ENCODE assay signal across 9 cellular contexts in the genomic region with DNA sequence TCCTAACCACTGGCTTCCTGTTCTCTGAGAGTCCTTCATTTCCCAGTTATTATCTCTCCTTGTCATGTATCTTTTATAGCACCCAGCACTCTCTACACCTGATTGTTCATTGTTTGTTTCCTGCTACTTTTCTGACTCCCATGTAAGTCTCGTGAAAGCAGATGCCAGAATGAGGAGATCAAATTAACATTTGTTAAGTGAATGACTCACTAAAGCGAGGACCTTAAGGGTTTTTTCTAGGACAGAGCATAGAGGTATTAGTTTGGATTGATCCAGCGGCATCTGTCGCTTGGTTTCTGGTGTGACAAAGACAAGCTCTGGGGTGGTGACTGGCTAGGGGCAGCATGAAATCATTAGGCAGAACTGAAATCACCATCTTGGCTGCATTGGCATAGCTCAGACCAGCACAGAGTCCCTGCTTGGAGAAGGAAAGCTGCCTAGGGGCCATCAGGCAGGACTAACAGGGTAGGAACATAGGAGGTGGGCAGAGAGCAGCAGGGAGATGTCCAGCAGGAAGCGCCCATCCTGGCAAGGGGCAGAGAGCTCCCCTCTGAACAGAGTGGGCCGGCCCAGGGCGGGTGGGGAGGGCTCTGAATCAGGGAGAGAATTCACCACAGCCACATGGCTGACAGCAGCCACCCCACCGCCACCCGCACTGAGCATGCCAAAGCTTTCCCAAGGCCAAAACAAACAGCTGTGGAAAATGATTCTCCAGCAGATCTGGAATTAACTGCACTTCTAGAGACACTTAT.
DNase-seq lines count a peak whose midpoint lies in the region; ATAC-seq, FAIRE-seq and TF ChIP-seq lines count a peak whose summit lies in the region.
"Had no signal": no experiment of that assay in that cellular context is flagged by ENCODE, and none has a peak within 500 bp of the region (broad histone marks: within the 10 kb centered on the region; RNA-seq: fewer than 3 reads in every experiment).

No MANE protein-coding gene starts in this region.

- no peak overlapping the region for H3K4me2 ChIP-seq in HepG2 (ENCODE audit: low read depth, low read length)

- no peak for ATAC-seq in CD4-positive, CD25-positive, alpha-beta regulatory T cell (ENCODE audit: low read depth in 2 of 2)
- ATAC-seq in activated naive CD8-positive, alpha-beta T cell treated with anti-CD3 and anti-CD28 coated beads, Interleukin-2, amount 50 U/mL, for 24 hours = peak; percentile 20
- ATAC-seq in HepG2 (peak; percentile 70), HG03457 (IDR thresholded peaks at IDR 0.05; ENCODE audit: unreplicated experiment) (no peak)

- in situ Hi-C loops in HepG2 (cut with HindIII; ENCODE audit: extremely low pct_ligation_motif_present, low pct_unique_long_range_greater_than_20kb) = no loop called here

- FAIRE-seq in HepG2 (lab: Jason Lieb, UNC) = no peak

- H3K9ac ChIP-seq in HepG2 (ENCODE audit: insufficient read depth, low read depth, low read length) = no peak overlapping the region

- no peaks in the 10 kb centered on the region for H3K36me3 ChIP-seq in CD4-positive, CD25-positive, alpha-beta regulatory T cell (ENCODE audit: control insufficient read depth, insufficient read depth, low read length)
- H3K36me3 ChIP-seq in HepG2 (replicated peaks in 1 of 2; ENCODE audit: control insufficient read depth in 1 of 2, insufficient read depth in 2 of 2, low read length in 2 of 2) = no peaks in the 10 kb centered on the region

- WGBS in HepG2 (ENCODE audit: low lambda C conversion rate) = 26% methylated on average over 4 of the region's 9 CpGs

- H3K27me3 Mint-ChIP-seq in CD4-positive, CD25-positive, alpha-beta regulatory T cell = no peaks in the 10 kb centered on the region
- H3K27me3 Mint-ChIP-seq in activated naive CD8-positive, alpha-beta T cell treated with anti-CD3 and anti-CD28 coated beads, Interleukin-2, amount 50 U/mL, for 24 hours = no peaks in the 10 kb centered on the region

- H3K36me3 Mint-ChIP-seq in CD4-positive, CD25-positive, alpha-beta regulatory T cell = no peaks in the 10 kb centered on the region
- no peaks in the 10 kb centered on the region for H3K36me3 Mint-ChIP-seq in activated naive CD8-positive, alpha-beta T cell treated with anti-CD3 and anti-CD28 coated beads, Interleukin-2, amount 50 U/mL, for 24 hours (ENCODE audit: low read depth)

- peak overlapping the region in 2 of 3 donors; percentile 12 to 25 for H3K27ac Mint-ChIP-seq in CD4-positive, CD25-positive, alpha-beta regulatory T cell
- no peak overlapping the region for H3K27ac Mint-ChIP-seq in activated naive CD8-positive, alpha-beta T cell treated with anti-CD3 and anti-CD28 coated beads, Interleukin-2, amount 50 U/mL, for 24 hours

- CTCF ChIA-PET in HepG2 (lab: Yijun Ruan, JAX; ENCODE audit: low intra/inter-chr PET ratio, low total read pairs) = no interaction called here

- no peak for TF ChIP-seq CTCF in NB4 (IDR thresholded peaks at IDR 0.05; ENCODE audit: low read depth, low read length)
- no peak for TF ChIP-seq CTCF in HepG2 (CRISPR knock-in tag; IDR thresholded peaks at IDR 0.05)

- intact Hi-C loops in HepG2 (cut with micrococcal nuclease; ENCODE audit: unreplicated experiment) = no loop called here

- DNase-seq in CD4-positive, CD25-positive, alpha-beta regulatory T cell = no peak
- DNase-seq in NB4 (ENCODE audit: low read depth) (peak; percentile 14), HepG2 (ENCODE audit: low spot score) (no peak), inferior parietal cortex (ENCODE audit: extremely low spot score) (no peak)
- DNase-seq in activated naive CD8-positive, alpha-beta T cell treated with anti-CD3 and anti-CD28 coated beads, Interleukin-2, amount 50 U/mL, for 24 hours = no peak
- DNase-seq in effector CD8-positive, alpha-beta T cell (lab: John Stamatoyannopoulos, UW) = no peak
- DNase-seq in activated naive CD4-positive, alpha-beta T cell (lab: John Stamatoyannopoulos, UW) = no peak

- H3K9me3 Mint-ChIP-seq in CD4-positive, CD25-positive, alpha-beta regulatory T cell = peaks cover 0 to 1% (median 0%) of the 10 kb centered on the region in 7 donors
- H3K9me3 Mint-ChIP-seq in activated naive CD8-positive, alpha-beta T cell treated with anti-CD3 and anti-CD28 coated beads, Interleukin-2, amount 50 U/mL, for 24 hours = no peaks in the 10 kb centered on the region

- TF ChIP-seq RAD21 in HepG2 (CRISPR knock-in tag; IDR thresholded peaks at IDR 0.05) = no peak

- TF ChIP-seq POLR2A in NB4 (IDR thresholded peaks at IDR 0.05; ENCODE audit: extremely low read depth, insufficient read length) = no peak
- no peak for TF ChIP-seq POLR2A in HepG2 (IDR thresholded peaks at IDR 0.05; ENCODE audit: insufficient read depth in 1 of 2, low read depth in 2 of 2, low read length in 2 of 2)

- H3K4me1 Mint-ChIP-seq in CD4-positive, CD25-positive, alpha-beta regulatory T cell = peaks cover 0 to 18% (median 12%) of the 10 kb centered on the region in 4 donors
- peaks cover 41% of the 10 kb centered on the region for H3K4me1 Mint-ChIP-seq in activated naive CD8-positive, alpha-beta T cell treated with anti-CD3 and anti-CD28 coated beads, Interleukin-2, amount 50 U/mL, for 24 hours

- H3K27me3 ChIP-seq in CD4-positive, CD25-positive, alpha-beta regulatory T cell (ENCODE audit: control insufficient read depth, insufficient read depth, low read length) = no peaks in the 10 kb centered on the region
- peaks cover 3 to 21% of the 10 kb centered on the region in 2 experiments; a peak in 3 of 5 replicates for H3K27me3 ChIP-seq in HepG2 (ENCODE audit: control insufficient read depth in 1 of 2, insufficient read depth in 2 of 2, low read length in 2 of 2)

- H4K20me1 ChIP-seq in HepG2 (ENCODE audit: insufficient read depth, low read length) = no peaks in the 10 kb centered on the region

- POLR2A ChIA-PET in HepG2 (lab: Yijun Ruan, JAX) = no interaction called here

- H3K4me1 ChIP-seq in CD4-positive, CD25-positive, alpha-beta regulatory T cell (ENCODE audit: control insufficient read depth, insufficient read depth, low read length, poor library complexity, severe bottlenecking) = no peaks in the 10 kb centered on the region
- H3K4me1 ChIP-seq in HepG2 (ENCODE audit: insufficient read depth, low read length) = no peaks in the 10 kb centered on the region; the same call in 1 of the 2 replicates

- no TSS peak for BruUV-seq in HepG2 (replicated peaks; lab: Mats Ljungman, UMichigan)

- no peaks in the 10 kb centered on the region for H3K9me3 ChIP-seq in CD4-positive, CD25-positive, alpha-beta regulatory T cell (ENCODE audit: control insufficient read depth in 2 of 2, low read length in 2 of 2)
- H3K9me3 ChIP-seq in HepG2 (ENCODE audit: low read length) = no peaks in the 10 kb centered on the region

- no peaks in the 10 kb centered on the region for H3K79me2 ChIP-seq in HepG2 (ENCODE audit: insufficient read depth, low read length)

- no peak overlapping the region for H2AFZ ChIP-seq in HepG2 (ENCODE audit: low read length)

- H3K4me3 ChIP-seq in CD4-positive, CD25-positive, alpha-beta regulatory T cell (ENCODE audit: low read depth, low read length) = no peak overlapping the region
- H3K4me3 ChIP-seq in NB4 (ENCODE audit: low read depth, low read length) (no peak overlapping the region), HepG2 (replicated peaks in 1 of 3; ENCODE audit: insufficient read depth in 1 of 3, low read depth in 2 of 3, low read length in 3 of 3) (no peak overlapping the region)

- no peak overlapping the region for H3K27ac ChIP-seq in CD4-positive, CD25-positive, alpha-beta regulatory T cell (ENCODE audit: insufficient read depth, low read length, poor library complexity, severe bottlenecking)
- H3K27ac ChIP-seq in HepG2 (ENCODE audit: extremely low read length, insufficient read depth, low read length) = no peak overlapping the region

- TF ChIP-seq EP300 in HepG2 (IDR thresholded peaks at IDR 0.05; ENCODE audit: low read depth in 2 of 2, low read length in 2 of 2) (no peak), HepG2 (CRISPR knock-in tag; IDR thresholded peaks at IDR 0.05; ENCODE audit: borderline replicate concordance) (no peak)

- no peak overlapping the region for H3K4me3 Mint-ChIP-seq in CD4-positive, CD25-positive, alpha-beta regulatory T cell
- H3K4me3 Mint-ChIP-seq in activated naive CD8-positive, alpha-beta T cell treated with anti-CD3 and anti-CD28 coated beads, Interleukin-2, amount 50 U/mL, for 24 hours = no peak overlapping the region
- H3K4me3 Mint-ChIP-seq: central memory CD8-positive, alpha-beta T cell had no signal

TF ChIP-seq in HepG2, 621 proteins besides CTCF, POLR2A, EP300 and RAD21:
- TF ChIP-seq, protein P1, sequence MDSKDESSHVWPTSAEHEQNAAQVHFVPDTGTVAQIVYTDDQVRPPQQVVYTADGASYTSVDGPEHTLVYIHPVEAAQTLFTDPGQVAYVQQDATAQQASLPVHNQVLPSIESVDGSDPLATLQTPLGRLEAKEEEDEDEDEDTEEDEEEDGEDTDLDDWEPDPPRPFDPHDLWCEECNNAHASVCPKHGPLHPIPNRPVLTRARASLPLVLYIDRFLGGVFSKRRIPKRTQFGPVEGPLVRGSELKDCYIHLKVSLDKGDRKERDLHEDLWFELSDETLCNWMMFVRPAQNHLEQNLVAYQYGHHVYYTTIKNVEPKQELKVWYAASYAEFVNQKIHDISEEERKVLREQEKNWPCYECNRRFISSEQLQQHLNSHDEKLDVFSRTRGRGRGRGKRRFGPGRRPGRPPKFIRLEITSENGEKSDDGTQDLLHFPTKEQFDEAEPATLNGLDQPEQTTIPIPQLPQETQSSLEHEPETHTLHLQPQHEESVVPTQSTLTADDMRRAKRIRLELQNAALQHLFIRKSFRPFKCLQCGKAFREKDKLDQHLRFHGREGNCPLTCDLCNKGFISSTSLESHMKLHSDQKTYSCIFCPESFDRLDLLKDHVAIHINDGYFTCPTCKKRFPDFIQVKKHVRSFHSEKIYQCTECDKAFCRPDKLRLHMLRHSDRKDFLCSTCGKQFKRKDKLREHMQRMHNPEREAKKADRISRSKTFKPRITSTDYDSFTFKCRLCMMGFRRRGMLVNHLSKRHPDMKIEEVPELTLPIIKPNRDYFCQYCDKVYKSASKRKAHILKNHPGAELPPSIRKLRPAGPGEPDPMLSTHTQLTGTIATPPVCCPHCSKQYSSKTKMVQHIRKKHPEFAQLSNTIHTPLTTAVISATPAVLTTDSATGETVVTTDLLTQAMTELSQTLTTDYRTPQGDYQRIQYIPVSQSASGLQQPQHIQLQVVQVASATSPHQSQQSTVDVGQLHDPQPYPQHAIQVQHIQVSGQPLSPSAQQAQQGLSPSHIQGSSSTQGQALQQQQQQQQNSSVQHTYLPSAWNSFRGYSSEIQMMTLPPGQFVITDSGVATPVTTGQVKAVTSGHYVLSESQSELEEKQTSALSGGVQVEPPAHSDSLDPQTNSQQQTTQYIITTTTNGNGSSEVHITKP (CRISPR knock-in tag; IDR thresholded peaks at IDR 0.05; ENCODE audit: low read depth) = peak; percentile 92
- no peak for TF ChIP-seq ZBTB42 (CRISPR knock-in tag; IDR thresholded peaks at IDR 0.05)

Comparison
In these comparisons a context has a peak if more than half of its experiments do, and no peak if none do; other contexts are left out.
1. ATAC-seq: peak in activated naive CD8-positive, alpha-beta T cell treated with anti-CD3 and anti-CD28 coated beads, Interleukin-2, amount 50 U/mL, for 24 hours (single experiment) and HepG2 (single experiment); none in CD4-positive, CD25-positive, alpha-beta regulatory T cell (0 of 2) and HG03457 (single experiment).